Comparison of ENCODE assay signal across 8 cellular contexts in genomic region chr18:50266248-50266704, GRCh38. TPM values are rescaled to one million over a fixed set of nuclear protein-coding genes. Genes with fewer than 3 reads are reported as not detected.
DNase-seq lines count a peak whose midpoint lies in the region; ATAC-seq, FAIRE-seq and TF ChIP-seq lines count a peak whose summit lies in the region.

TSS of gene CFAP53 (minus strand) at chr18:50266495. CDS start at chr18:50266404, 91 bp downstream.

- peak within 1 kb of the TSS; percentile 88 for H3K4me3 ChIP-seq in AG04450 (ENCODE audit: low read depth, low read length)
- H3K4me3 ChIP-seq in keratinocyte (ENCODE audit: control insufficient read depth in 2 of 3, extremely low read depth in 1 of 3, insufficient read depth in 2 of 3, low read depth in 1 of 3, low read length in 3 of 3): peak within 1 kb of the TSS; percentile 47 to 70 (median 67)

- H3K27me3 Mint-ChIP-seq in central memory CD8-positive, alpha-beta T cell: no peaks in the 10 kb centered on the region

- no peaks in the 10 kb centered on the region for H3K9me3 Mint-ChIP-seq in central memory CD8-positive, alpha-beta T cell

- DNase-seq in AG04450 (ENCODE audit: low read depth, low spot score) (peak; percentile 60), NCI-H2227 treated with DMSO at 0.1 percent for 48 hours (lab: John Stamatoyannopoulos, UW) (peak; percentile 69), keratinocyte (ENCODE audit: low read depth, low spot score) (no peak)
- peak; percentile 68 to 73 (median 69) for DNase-seq in activated CD4-positive, CD25-positive, alpha-beta regulatory T cell (lab: John Stamatoyannopoulos, UW)
- DNase-seq in central memory CD8-positive, alpha-beta T cell (ENCODE audit: low spot score in 2 of 2): peak; percentile 70 to 76
- peak; percentile 80 for DNase-seq in stimulated activated CD4-positive, alpha-beta T cell treated with anti-CD3 and anti-CD28 coated beads, Interleukin-12 subunit alpha, Interleukin-12 subunit beta, amount 100 ng/mL, for 4 hours

- ATAC-seq in GM18870 (IDR thresholded peaks at IDR 0.05; ENCODE audit: unreplicated experiment) (peak; percentile 44), HG03108 (IDR thresholded peaks at IDR 0.05; ENCODE audit: unreplicated experiment) (peak; percentile 73)
- ATAC-seq in central memory CD8-positive, alpha-beta T cell (replicated peaks; ENCODE audit: extremely low read depth, poor library complexity, severe bottlenecking): peak; percentile 92

- peaks cover 8% of the 10 kb centered on the region for H3K4me1 ChIP-seq in keratinocyte (ENCODE audit: control insufficient read depth, extremely low read depth, insufficient read depth, low read length)

- peaks cover 11% of the 10 kb centered on the region for H3K36me3 Mint-ChIP-seq in central memory CD8-positive, alpha-beta T cell (ENCODE audit: insufficient read depth)

- FAIRE-seq in keratinocyte (lab: Jason Lieb, UNC): no peak

- H3K27me3 ChIP-seq in AG04450 (ENCODE audit: control insufficient read depth, insufficient read depth, low read length): no peaks in the 10 kb centered on the region
- H3K27me3 ChIP-seq in keratinocyte (ENCODE audit: control insufficient read depth, extremely low read depth, insufficient read depth, low read length): no peaks in the 10 kb centered on the region

- H3K9me3 ChIP-seq in AG04450 (ENCODE audit: control insufficient read depth, insufficient read depth, low read length) (peaks cover 6% of the 10 kb centered on the region; the same call in 1 of the 2 replicates), keratinocyte (ENCODE audit: control insufficient read depth, low read depth, low read length) (no peaks in the 10 kb centered on the region)

- TF ChIP-seq CTCF in AG04450 (IDR thresholded peaks at IDR 0.05; ENCODE audit: low read depth, low read length) (no peak), keratinocyte (optimal IDR thresholded peaks at IDR 0.05 in 1 of 3, IDR thresholded peaks at IDR 0.05 in 1 of 3, conservative IDR thresholded peaks at IDR 0.05 in 1 of 3; ENCODE audit: extremely low read depth in 1 of 3, insufficient read depth in 2 of 3, low read length in 3 of 3) (no peak)

- peak within 1 kb of the TSS; percentile 51 for H3K9ac ChIP-seq in keratinocyte (ENCODE audit: control insufficient read depth, extremely low read depth, insufficient read depth, low read length)

- POLR2A ChIA-PET in AG04450 (lab: Yijun Ruan, JAX): interaction anchor here (1.0 to 1.7 kb wide), 2 partner anchors 13 to 15 kb away, joined by 3 to 11 read pairs; partner anchors contain the start of gene MBD1

- no peaks in the 10 kb centered on the region for H4K20me1 ChIP-seq in keratinocyte (ENCODE audit: control insufficient read depth, extremely low read depth, insufficient read depth, low read length)

- H3K27ac ChIP-seq in AG04450 (ENCODE audit: low read depth, low read length) (no peak within 1 kb of the TSS), keratinocyte (ENCODE audit: control insufficient read depth, insufficient read depth, low read length) (peak within 1 kb of the TSS; percentile 32)

- CTCF ChIA-PET in AG04450 (lab: Charles Lee): interaction anchor here (1.4 kb wide), 1 partner anchor 91 kb away, joined by 8 read pairs; no protein-coding TSS in a partner anchor

- peaks cover 15% of the 10 kb centered on the region for H3K4me1 Mint-ChIP-seq in central memory CD8-positive, alpha-beta T cell

- peak within 1 kb of the TSS; percentile 78 for H3K4me3 Mint-ChIP-seq in central memory CD8-positive, alpha-beta T cell

- H3K27ac Mint-ChIP-seq in central memory CD8-positive, alpha-beta T cell (ENCODE audit: low read depth): peak within 1 kb of the TSS; percentile 89

- peak within 1 kb of the TSS; percentile 77 for H2AFZ ChIP-seq in keratinocyte (ENCODE audit: control insufficient read depth, low read length)

- peak within 1 kb of the TSS; percentile 83 for H3K4me2 ChIP-seq in keratinocyte (ENCODE audit: control insufficient read depth, extremely low read depth, insufficient read depth, low read depth, low read length)

- no peaks in the 10 kb centered on the region for H3K79me2 ChIP-seq in keratinocyte (ENCODE audit: control insufficient read depth, insufficient read depth, low read length)

- dilution Hi-C loops in keratinocyte (cut with MboI; ENCODE audit: extremely low pct_ligation_motif_present, low sequenced_read_pairs): no loop called here

- H3K9me1 ChIP-seq in keratinocyte (ENCODE audit: control insufficient read depth, extremely low read depth, insufficient read depth, low read length): no peaks in the 10 kb centered on the region

- peaks cover 11 to 12% of the 10 kb centered on the region in 2 experiments for H3K36me3 ChIP-seq in keratinocyte (ENCODE audit: control insufficient read depth in 2 of 2, extremely low read depth in 1 of 2, insufficient read depth in 2 of 2, low read length in 2 of 2)

RNA-seq across cellular contexts. Expression of gene CFAP53, which starts in this region (rescaled TPM):
- 0.24 and 0.26 TPM in 2 replicates for polyA plus RNA-seq in AG04450 (2011; rRNA removed)
- 0.17 TPM in 1 of 2 replicates, not detected in the other for polyA minus RNA-seq in AG04450 (2011; rRNA and poly(A)+ RNA removed)
- 0.44 to 0.70 TPM (median 0.59 TPM) in 3 replicates for polyA plus RNA-seq in keratinocyte
- polyA plus RNA-seq in keratinocyte (2011; ENCODE audit: low read depth): 45.5 TPM
- polyA plus RNA-seq in keratinocyte (2011; cell fraction: cytosol; rRNA removed): 0.29 and 0.40 TPM in 2 replicates
- 0.65 and 0.92 TPM in 2 replicates for polyA plus RNA-seq in keratinocyte (2011; cell fraction: nucleus; rRNA removed)
- polyA plus RNA-seq in keratinocyte (2012; ENCODE audit: low replicate concordance): 0.50 and 5.9 TPM in 2 replicates
- 0.19 TPM in 1 of 3 replicates, not detected in the others for polyA minus RNA-seq in keratinocyte
- not detected for polyA minus RNA-seq in keratinocyte (2011; cell fraction: cytosol; rRNA and poly(A)+ RNA removed)
- 0.21 TPM in 1 of 2 replicates, not detected in the other for polyA minus RNA-seq in keratinocyte (2011; cell fraction: nucleus; rRNA and poly(A)+ RNA removed)

Comparison
In these comparisons a context has a peak if more than half of its experiments do, and no peak if none do; other contexts are left out.
1. Peak in DNase-seq and H3K4me3 ChIP-seq in AG04450; RNA of the gene not detected or under 1 TPM.